ENCODE assay signal across 14 cellular contexts in the genomic region with DNA sequence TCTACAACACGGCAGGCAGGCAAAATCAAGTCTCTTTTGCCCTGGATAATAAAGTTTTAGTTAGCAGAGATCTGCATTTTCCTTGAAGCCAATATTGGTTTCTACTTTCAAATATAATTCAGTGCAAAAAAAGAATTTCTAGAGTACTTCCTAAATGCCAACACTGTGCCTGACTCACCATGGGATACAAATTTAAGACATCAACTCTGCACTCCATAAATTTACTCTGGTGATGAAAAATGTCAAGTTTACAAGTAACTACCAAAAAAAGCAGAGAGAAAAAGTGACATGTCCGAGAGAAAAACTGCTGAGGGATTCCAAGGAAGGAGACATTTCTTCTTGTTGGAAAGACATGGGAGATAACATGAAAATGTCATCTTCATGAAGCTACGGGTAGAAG.
DNase-seq lines count a peak whose midpoint lies in the region; ATAC-seq and FAIRE-seq lines count a peak whose summit lies in the region.
"Had no signal": no experiment of that assay in that cellular context is flagged by ENCODE, and none has a peak within 500 bp of the region (broad histone marks: within the 10 kb centered on the region; RNA-seq: fewer than 3 reads in every experiment).

No MANE protein-coding gene starts in this region.

- intact Hi-C loops in CD4-positive, alpha-beta memory T cell (cut with micrococcal nuclease): loop anchor here (1.0 to 2.0 kb wide), 5 partner anchors 17 to 493 kb away; a partner anchor contains a TSS

- H3K27ac ChIP-seq in CD4-positive, alpha-beta memory T cell (ENCODE audit: low read depth, low read length): peak overlapping the region; percentile 61

- no peaks in the 10 kb centered on the region for H3K27me3 ChIP-seq in CD4-positive, alpha-beta memory T cell (ENCODE audit: insufficient read depth, low read length)

- no peaks in the 10 kb centered on the region for H3K9me3 ChIP-seq in CD4-positive, alpha-beta memory T cell (ENCODE audit: control insufficient read depth in 1 of 2, low read length in 2 of 2)

- FAIRE-seq in GM18507 (lab: Jason Lieb, UNC): peak; percentile 66
- FAIRE-seq: TTC549 had no signal

- H3K36me3 ChIP-seq in CD4-positive, alpha-beta memory T cell (ENCODE audit: insufficient read depth, low read length): peaks cover 15% of the 10 kb centered on the region

- peak overlapping the region; percentile 68 to 92 (median 88) for H3K4me3 Mint-ChIP-seq in CD4-positive, alpha-beta memory T cell
- H3K4me3 Mint-ChIP-seq in activated T-helper 17 cell treated with anti-CD3 and anti-CD28 coated beads, Interleukin-2, amount 50 U/mL, for 72 hours: peak overlapping the region; percentile 78
- H3K4me3 Mint-ChIP-seq in naive thymus-derived CD8-positive, alpha-beta T cell: peak overlapping the region; percentile 63 to 89 (median 82)
- H3K4me3 Mint-ChIP-seq: brain, endodermal cell had no signal

- H3K4me1 ChIP-seq in CD4-positive, alpha-beta memory T cell (ENCODE audit: insufficient read depth, low read length): peaks cover 60% of the 10 kb centered on the region

- CTCF ChIA-PET in CD4-positive, alpha-beta memory T cell (lab: Charles Lee; ENCODE audit: partially characterized antibody): interaction anchor here (0.6 to 3.8 kb wide), 9 partner anchors 9 to 543 kb away, joined by 3 to 22 read pairs (median 5); no protein-coding TSS in a partner anchor

- DNase-seq in CD4-positive, alpha-beta memory T cell: no peak
- no peak for DNase-seq in GM18507 (ENCODE audit: extremely low spot score, insufficient read length, low read depth)
- no peak for DNase-seq in naive thymus-derived CD8-positive, alpha-beta T cell
- DNase-seq in GM03348 (ENCODE audit: low spot score): no peak
- no peak for DNase-seq in NCI-H2196 (lab: John Stamatoyannopoulos, UW; ENCODE audit: unreplicated experiment)
- DNase-seq: Calu3, endodermal cell, KG1, NCI-H2081, SHP77 had no signal

- no peaks in the 10 kb centered on the region for H3K27me3 Mint-ChIP-seq in CD4-positive, alpha-beta memory T cell
- no peaks in the 10 kb centered on the region for H3K27me3 Mint-ChIP-seq in activated T-helper 17 cell treated with anti-CD3 and anti-CD28 coated beads, Interleukin-2, amount 50 U/mL, for 72 hours
- H3K27me3 Mint-ChIP-seq in naive thymus-derived CD8-positive, alpha-beta T cell: no peaks in the 10 kb centered on the region
- H3K27me3 Mint-ChIP-seq: brain had no signal

- peaks cover 21 to 42% of the 10 kb centered on the region in 2 donors for H3K36me3 Mint-ChIP-seq in CD4-positive, alpha-beta memory T cell
- peaks cover 79% of the 10 kb centered on the region for H3K36me3 Mint-ChIP-seq in activated T-helper 17 cell treated with anti-CD3 and anti-CD28 coated beads, Interleukin-2, amount 50 U/mL, for 72 hours (ENCODE audit: low read depth)
- peaks cover 2 to 62% (median 15%) of the 10 kb centered on the region in 3 donors for H3K36me3 Mint-ChIP-seq in naive thymus-derived CD8-positive, alpha-beta T cell

- peaks cover 40 to 69% (median 51%) of the 10 kb centered on the region in 4 donors for H3K4me1 Mint-ChIP-seq in CD4-positive, alpha-beta memory T cell
- peaks cover 38% of the 10 kb centered on the region for H3K4me1 Mint-ChIP-seq in activated T-helper 17 cell treated with anti-CD3 and anti-CD28 coated beads, Interleukin-2, amount 50 U/mL, for 72 hours
- H3K4me1 Mint-ChIP-seq in naive thymus-derived CD8-positive, alpha-beta T cell: peaks cover 26 to 73% (median 66%) of the 10 kb centered on the region in 4 donors
- H3K4me1 Mint-ChIP-seq: endodermal cell had no signal

- H3K9me3 Mint-ChIP-seq in CD4-positive, alpha-beta memory T cell: no peaks in the 10 kb centered on the region
- H3K9me3 Mint-ChIP-seq in activated T-helper 17 cell treated with anti-CD3 and anti-CD28 coated beads, Interleukin-2, amount 50 U/mL, for 72 hours: no peaks in the 10 kb centered on the region
- no peaks in the 10 kb centered on the region for H3K9me3 Mint-ChIP-seq in naive thymus-derived CD8-positive, alpha-beta T cell
- H3K9me3 Mint-ChIP-seq: brain, endodermal cell had no signal

- H3K27ac Mint-ChIP-seq in CD4-positive, alpha-beta memory T cell: peak overlapping the region; percentile 81 to 98 (median 93)
- peak overlapping the region; percentile 81 for H3K27ac Mint-ChIP-seq in activated T-helper 17 cell treated with anti-CD3 and anti-CD28 coated beads, Interleukin-2, amount 50 U/mL, for 72 hours
- peak overlapping the region; percentile 50 to 93 (median 84) for H3K27ac Mint-ChIP-seq in naive thymus-derived CD8-positive, alpha-beta T cell
- H3K27ac Mint-ChIP-seq: endodermal cell had no signal

- no peak for ATAC-seq in activated T-helper 17 cell treated with anti-CD3 and anti-CD28 coated beads, Interleukin-2, amount 50 U/mL, for 72 hours (replicated peaks)
- no peak for ATAC-seq in naive thymus-derived CD8-positive, alpha-beta T cell
- no peak for ATAC-seq in GM19463 (IDR thresholded peaks at IDR 0.05; ENCODE audit: unreplicated experiment)

- peak overlapping the region in 1 of 2 donors; percentile 37 for H3K4me3 ChIP-seq in CD4-positive, alpha-beta memory T cell (ENCODE audit: low read length in 2 of 2)

- POLR2A ChIA-PET in CD4-positive, alpha-beta memory T cell (lab: Charles Lee; ENCODE audit: partially characterized antibody): interaction anchor here (0.6 to 3.5 kb wide), 9 partner anchors 11 to 485 kb away, joined by 3 to 39 read pairs (median 4); no protein-coding TSS in a partner anchor
- POLR2A ChIA-PET in naive thymus-derived CD8-positive, alpha-beta T cell (lab: Charles Lee): interaction anchor here (0.6 to 1.4 kb wide), 4 partner anchors 33 to 345 kb away, joined by 3 to 6 read pairs (median 3); a partner anchor contains a TSS
